Comparison of ENCODE assay signal across 20 cellular contexts in the genomic region with DNA sequence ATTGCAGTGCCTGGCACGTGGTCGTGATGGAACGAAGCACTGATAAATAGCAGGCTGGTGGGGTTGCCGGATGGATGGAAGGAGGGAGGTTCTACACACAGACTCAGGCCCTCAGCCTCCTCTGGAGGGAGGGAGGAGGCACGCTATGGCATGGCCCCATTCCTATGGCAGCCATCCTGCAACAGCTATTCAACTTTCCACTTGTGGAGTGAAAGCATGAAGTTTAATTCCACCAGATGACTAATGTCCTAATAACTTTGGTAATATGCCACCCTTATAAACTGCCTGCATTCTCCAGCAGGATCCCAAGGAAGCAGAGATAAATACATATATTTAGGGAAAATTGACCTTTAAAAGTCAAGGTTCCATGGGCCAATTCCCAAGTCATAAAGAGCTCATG.
DNase-seq lines count a peak whose midpoint lies in the region; ATAC-seq and TF ChIP-seq lines count a peak whose summit lies in the region.
"Had no signal": no experiment of that assay in that cellular context is flagged by ENCODE, and none has a peak within 500 bp of the region (broad histone marks: within the 10 kb centered on the region; RNA-seq: fewer than 3 reads in every experiment).

No MANE protein-coding gene starts in this region.

- H4K20me1 ChIP-seq in IMR-90 (ENCODE audit: insufficient read depth, low read length), result peaks cover 11% of the 10 kb centered on the region; the same call in 1 of the 2 replicates

- no peak overlapping the region for H3K9ac ChIP-seq in IMR-90 (ENCODE audit: low read depth, low read length)

- no CpG with 5 or more reads among the region's 5 CpGs for WGBS in IMR-90 (ENCODE audit: extremely low coverage in 2 of 2, insufficient read length in 1 of 2), 2 experiments

- H4K91ac ChIP-seq in IMR-90 (ENCODE audit: insufficient read depth, low read depth, low read length), result peak overlapping the region; percentile 95

- BruUV-seq in IMR-90 (replicated peaks; lab: Mats Ljungman, UMichigan), result no TSS peak

- H3K36me3 ChIP-seq in ACC112 (ENCODE audit: insufficient read depth, low read length) (peaks cover 49% of the 10 kb centered on the region), IMR-90 (ENCODE audit: control insufficient read depth, insufficient read depth, low read length) (peaks cover 61% of the 10 kb centered on the region)

- no peak overlapping the region for H3K27ac Mint-ChIP-seq in activated CD4-positive, alpha-beta memory T cell treated with anti-CD3 and anti-CD28 coated beads for 36 hours
- H3K27ac Mint-ChIP-seq: CD8-positive, alpha-beta memory T cell; immature natural killer cell; memory B cell; stimulated activated effector memory CD8-positive, alpha-beta T cell treated with anti-CD3 and anti-CD28 coated beads, Interleukin-12 subunit alpha, Interleukin-12 subunit beta, amount 100 ng/mL, for 72 hours had no signal

- no peaks in the 10 kb centered on the region for H3K36me3 Mint-ChIP-seq in activated CD4-positive, alpha-beta memory T cell treated with anti-CD3 and anti-CD28 coated beads for 36 hours
- H3K36me3 Mint-ChIP-seq: CD8-positive, alpha-beta memory T cell; immature natural killer cell; memory B cell; stimulated activated effector memory CD8-positive, alpha-beta T cell treated with anti-CD3 and anti-CD28 coated beads, Interleukin-12 subunit alpha, Interleukin-12 subunit beta, amount 100 ng/mL, for 72 hours had no signal

- TF ChIP-seq RAD21 in IMR-90 (IDR thresholded peaks at IDR 0.05; ENCODE audit: low read length), result no peak

- H2BK15ac ChIP-seq in IMR-90 (ENCODE audit: low read depth, low read length), result peak overlapping the region; percentile 43; the same call in 2 of the 3 replicates

- H3K4me3 Mint-ChIP-seq in activated CD4-positive, alpha-beta memory T cell treated with anti-CD3 and anti-CD28 coated beads for 36 hours, result no peak overlapping the region
- H3K4me3 Mint-ChIP-seq: CD8-positive, alpha-beta memory T cell; immature natural killer cell; stimulated activated effector memory CD8-positive, alpha-beta T cell treated with anti-CD3 and anti-CD28 coated beads, Interleukin-12 subunit alpha, Interleukin-12 subunit beta, amount 100 ng/mL, for 72 hours had no signal

- POLR2A ChIA-PET in IMR-90 (lab: Charles Lee; ENCODE audit: unreplicated experiment), result no interaction called here
- POLR2A ChIA-PET in activated CD4-positive, alpha-beta memory T cell treated with anti-CD3 and anti-CD28 coated beads for 36 hours (lab: Charles Lee), result no interaction called here

- no peak overlapping the region; the same call in 1 of the 2 replicates for H3K4me2 ChIP-seq in IMR-90 (ENCODE audit: low read depth, low read length)
- H3K4me2 ChIP-seq: A549 had no signal

- H3K79me2 ChIP-seq in ACC112 (ENCODE audit: control insufficient read depth, insufficient read depth, low read length, unreplicated experiment), result no peaks in the 10 kb centered on the region

- H3K9me1 ChIP-seq in IMR-90 (ENCODE audit: insufficient read depth, low read length), result peaks cover 46% of the 10 kb centered on the region

- H3K27ac ChIP-seq in ACC112 (ENCODE audit: low read depth, low read length), result peak overlapping the region; percentile 39
- H3K27ac ChIP-seq in IMR-90 (ENCODE audit: insufficient read depth, low read length), result peak overlapping the region; percentile 82
- H3K27ac ChIP-seq: A549, right lobe of liver had no signal

- H3K9me3 Mint-ChIP-seq in activated CD4-positive, alpha-beta memory T cell treated with anti-CD3 and anti-CD28 coated beads for 36 hours, result no peaks in the 10 kb centered on the region
- H3K9me3 Mint-ChIP-seq: CD8-positive, alpha-beta memory T cell; stimulated activated effector memory CD8-positive, alpha-beta T cell treated with anti-CD3 and anti-CD28 coated beads, Interleukin-12 subunit alpha, Interleukin-12 subunit beta, amount 100 ng/mL, for 72 hours had no signal

- H2AK5ac ChIP-seq in IMR-90 (ENCODE audit: low read depth, low read length), result peak overlapping the region; percentile 84

- no peak for TF ChIP-seq CTCF in IMR-90 (conservative IDR thresholded peaks at IDR 0.05; ENCODE audit: low read depth, low read length)

- no peaks in the 10 kb centered on the region for H3K4me1 Mint-ChIP-seq in activated CD4-positive, alpha-beta memory T cell treated with anti-CD3 and anti-CD28 coated beads for 36 hours (ENCODE audit: low read depth)
- H3K4me1 Mint-ChIP-seq: CD8-positive, alpha-beta memory T cell; immature natural killer cell; stimulated activated effector memory CD8-positive, alpha-beta T cell treated with anti-CD3 and anti-CD28 coated beads, Interleukin-12 subunit alpha, Interleukin-12 subunit beta, amount 100 ng/mL, for 72 hours had no signal

- TF ChIP-seq POLR2A in IMR-90 (IDR thresholded peaks at IDR 0.05; ENCODE audit: low read depth, low read length), result no peak

- peak overlapping the region; percentile 97 for H3K18ac ChIP-seq in IMR-90 (ENCODE audit: low read depth, low read length)

- CTCF ChIA-PET in IMR-90 (lab: Yijun Ruan, JAX), result interaction anchor here (1.1 kb wide), 1 partner anchor 9 kb away, joined by 3 read pairs; no protein-coding TSS in a partner anchor
- CTCF ChIA-PET in activated CD4-positive, alpha-beta memory T cell treated with anti-CD3 and anti-CD28 coated beads for 36 hours (lab: Charles Lee), result interaction anchor here (0.8 kb wide), 1 partner anchor 249 kb away, joined by 3 read pairs; no protein-coding TSS in a partner anchor

- dilution Hi-C loops in IMR-90 (cut with HindIII; ENCODE audit: low sequenced_read_pairs, unreplicated experiment), result no loop called here

- H3K14ac ChIP-seq in IMR-90 (replicated peaks; ENCODE audit: low read depth, low read length), result peak overlapping the region; percentile 88

- H2AFZ ChIP-seq in ACC112 (ENCODE audit: low read length, unreplicated experiment) (no peak overlapping the region), IMR-90 (replicated peaks; ENCODE audit: low read length, poor library complexity) (peak overlapping the region; percentile 56)

- H2BK20ac ChIP-seq in IMR-90 (ENCODE audit: low read depth, low read length), result peak overlapping the region; percentile 88

- peaks cover 31% of the 10 kb centered on the region for H3K4me1 ChIP-seq in ACC112 (ENCODE audit: control insufficient read depth, insufficient read depth, low read length, unreplicated experiment)
- peaks cover 47% of the 10 kb centered on the region for H3K4me1 ChIP-seq in IMR-90 (ENCODE audit: control insufficient read depth, insufficient read depth, low read length)
- H3K4me1 ChIP-seq: A549, right lobe of liver had no signal

- peak overlapping the region; percentile 46; the same call in 1 of the 2 replicates for H4K5ac ChIP-seq in IMR-90 (ENCODE audit: low read depth, low read length)

- H3K4me3 ChIP-seq in ACC112 (ENCODE audit: low read depth, low read length), result no peak overlapping the region
- no peak overlapping the region for H3K4me3 ChIP-seq in IMR-90 (ENCODE audit: insufficient read depth, low read depth, low read length)
- H3K4me3 ChIP-seq: A549, right lobe of liver had no signal

- 0 out of 2 replicates have a peak overlapping the region, but pooled peaks have one; percentile 35 for H3K56ac ChIP-seq in IMR-90 (ENCODE audit: extremely low read depth, insufficient read depth, low read length)

- H3K9me3 ChIP-seq in IMR-90 (ENCODE audit: control insufficient read depth, insufficient read depth, low read length), result no peaks in the 10 kb centered on the region
- H3K9me3 ChIP-seq: A549, right lobe of liver had no signal

- H3K23ac ChIP-seq in IMR-90 (ENCODE audit: low read depth, low read length), result peak overlapping the region; percentile 93; the same call in 1 of the 2 replicates

- DNase-seq in IMR-90 (peak; percentile 71), dedifferentiated amniotic fluid mesenchymal stem cell (ENCODE audit: extremely low spot score) (peak; percentile 53), iris pigment epithelial cell (ENCODE audit: low read depth) (peak; percentile 59), KBM-7 (no peak)
- no peak for DNase-seq in activated effector memory CD4-positive, alpha-beta T cell treated with anti-CD3 and anti-CD28 coated beads, Interleukin-2, amount 50 U/mL, for 16 hours
- no peak for DNase-seq in activated CD4-positive, alpha-beta memory T cell treated with anti-CD3 and anti-CD28 coated beads for 36 hours
- DNase-seq: activated CD4-positive, CD25-positive, alpha-beta regulatory T cell; activated effector memory CD4-positive, alpha-beta T cell treated with Interleukin-2 at 50 U/mL for 16 hours; anterior cingulate cortex; CD8-positive, alpha-beta memory T cell; immature natural killer cell; NCI-H774; right lobe of liver; T-helper 1 cell had no signal

- H3K4ac ChIP-seq in IMR-90 (ENCODE audit: low read depth, low read length), result peak overlapping the region; percentile 96

- intact Hi-C loops in IMR-90 (cut with micrococcal nuclease), result loop anchor here (5.0 kb wide), 2 partner anchors 434 to 461 kb away; no protein-coding TSS in a partner anchor
- intact Hi-C loops in activated CD4-positive, alpha-beta memory T cell treated with anti-CD3 and anti-CD28 coated beads for 36 hours (cut with micrococcal nuclease), result no loop called here

- no peak overlapping the region for H2AK9ac ChIP-seq in IMR-90 (replicated peaks; ENCODE audit: low read depth, low read length, poor library complexity)

- H3K27me3 ChIP-seq in ACC112 (ENCODE audit: insufficient read depth, low read length) (no peaks in the 10 kb centered on the region), IMR-90 (ENCODE audit: control insufficient read depth, insufficient read depth, low read length) (no peaks in the 10 kb centered on the region)
- H3K27me3 ChIP-seq: right lobe of liver had no signal

- H2BK5ac ChIP-seq in IMR-90 (ENCODE audit: low read depth, low read length, poor library complexity, severe bottlenecking), result peak overlapping the region; percentile 81

- peak overlapping the region; percentile 73 to 93; a peak in 3 of 4 replicates for H4K8ac ChIP-seq in IMR-90 (ENCODE audit: low read depth in 2 of 2, low read length in 2 of 2)

- peaks cover 31 to 62% of the 10 kb centered on the region in 2 experiments for H3K79me1 ChIP-seq in IMR-90 (ENCODE audit: low read depth in 1 of 2, low read length in 2 of 2)

- in situ Hi-C loops in IMR-90 (cut with MboI; ENCODE audit: low sequenced_read_pairs), result no loop called here
- in situ Hi-C loops in KBM-7 (cut with MboI; ENCODE audit: low pct_unique_long_range_greater_than_20kb, low sequenced_read_pairs), result no loop called here

- H2BK120ac ChIP-seq in IMR-90 (ENCODE audit: low read depth, low read length), result peak overlapping the region; percentile 89

- H3K27me3 Mint-ChIP-seq in activated CD4-positive, alpha-beta memory T cell treated with anti-CD3 and anti-CD28 coated beads for 36 hours, result peaks cover 9% of the 10 kb centered on the region

- ATAC-seq in IMR-90 (ENCODE audit: low read depth) (peak; percentile 65), GM21367 (IDR thresholded peaks at IDR 0.05; ENCODE audit: unreplicated experiment) (no peak)
- ATAC-seq: A549; HCT116; right lobe of liver; stimulated activated effector memory CD8-positive, alpha-beta T cell treated with anti-CD3 and anti-CD28 coated beads, Interleukin-12 subunit alpha, Interleukin-12 subunit beta, amount 100 ng/mL, for 72 hours had no signal

TF ChIP-seq in IMR-90, 13 proteins besides CTCF, POLR2A, EP300 and RAD21 (continues in another document):
- TF ChIP-seq SMC3 (IDR thresholded peaks at IDR 0.05; ENCODE audit: low read depth, low read length), result no peak

Comparison
In these comparisons a context has a peak if more than half of its experiments do, and no peak if none do; other contexts are left out.
1. DNase-seq: peak in IMR-90 (single experiment), dedifferentiated amniotic fluid mesenchymal stem cell (single experiment) and iris pigment epithelial cell (single experiment); none in activated effector memory CD4-positive, alpha-beta T cell treated with anti-CD3 and anti-CD28 coated beads, Interleukin-2, amount 50 U/mL, for 16 hours (single experiment), activated CD4-positive, alpha-beta memory T cell treated with anti-CD3 and anti-CD28 coated beads for 36 hours (single experiment) and KBM-7 (single experiment).